34 cellular contexts compared by ENCODE assay signal in the genomic region with DNA sequence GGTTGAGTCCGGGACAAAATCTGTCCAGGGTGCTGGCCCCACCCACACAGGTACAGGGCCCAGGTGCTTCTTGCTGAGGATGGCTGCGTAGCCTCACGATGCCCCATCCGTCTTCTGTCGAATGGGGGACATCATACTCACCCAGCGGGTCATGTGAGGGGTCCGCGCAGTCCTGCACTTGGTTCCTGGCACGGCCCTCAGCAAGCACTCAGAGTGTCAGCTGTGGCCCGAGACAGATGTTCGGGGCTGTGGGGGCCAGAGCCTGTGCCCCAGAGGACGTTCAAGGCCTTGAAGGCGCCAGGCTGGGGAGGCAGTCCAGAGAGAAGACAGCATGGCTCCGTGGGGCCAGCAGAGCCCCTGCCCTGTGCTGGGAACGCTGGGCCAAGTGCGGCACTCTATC. TPM values are rescaled to one million over a fixed set of nuclear protein-coding genes. Genes with fewer than 3 reads are reported as not detected.
"Had no signal": no experiment of that assay in that cellular context is flagged by ENCODE, and none has a peak within 500 bp of the region (broad histone marks: within the 10 kb centered on the region; RNA-seq: fewer than 3 reads in every experiment).

No MANE protein-coding gene starts in this region.

- H2AFZ ChIP-seq: parathyroid adenoma had no signal

- H3K9me3 ChIP-seq: ovary, psoas muscle, spleen, stomach, thoracic aorta, thyroid gland, upper lobe of left lung, vagina had no signal

- H3K4me2 ChIP-seq: smooth muscle cell had no signal

- H3K4me1 ChIP-seq: parathyroid adenoma, psoas muscle had no signal

- H3K4me3 ChIP-seq: ovary, psoas muscle, skin epidermis, smooth muscle cell, spleen, stomach, thoracic aorta, thyroid gland, tibial nerve, upper lobe of left lung, vagina had no signal

- H3K27me3 ChIP-seq: ovary, vagina had no signal

- H3K36me3 ChIP-seq: ovary, stomach, thoracic aorta, thyroid gland, tibial nerve, upper lobe of left lung, vagina had no signal

- DNase-seq: naive thymus-derived CD8-positive, alpha-beta T cell; nephron progenitor cell; occipital lobe; ovary; posterior cingulate gyrus; spleen; stimulated activated CD4-positive, alpha-beta T cell treated with anti-CD3 and anti-CD28 coated beads, Interleukin-12 subunit alpha, Interleukin-12 subunit beta, amount 100 ng/mL, for 4 hours; stimulated activated CD4-positive, alpha-beta T cell treated with anti-CD3 and anti-CD28 coated beads, Interleukin-1b, Interleukin-23, amount 100 ng/mL, for 48 hours; stimulated activated CD4-positive, alpha-beta T cell treated with anti-CD3 and anti-CD28 coated beads, Interleukin-4, amount 100 ng/mL, for 1 hour; stimulated activated CD4-positive, alpha-beta T cell treated with anti-CD3 and anti-CD28 coated beads, Interleukin-4, amount 100 ng/mL, for 4 hours; stimulated activated CD8-positive, alpha-beta memory T cell treated with anti-CD3 and anti-CD28 coated beads, Interleukin-4, amount 100 ng/mL, for 48 hours; stimulated activated naive CD4-positive, alpha-beta T cell; stomach; thyroid gland; trophoblast cell; upper lobe of left lung had no signal

- ATAC-seq: naive thymus-derived CD8-positive, alpha-beta T cell; natural killer cell treated with Interleukin-12 subunit alpha and Interleukin-12 subunit beta and Interleukin-15 and Interleukin-18, amount 100 ng/mL, for 72 hours; psoas muscle; right cardiac atrium; sciatic nerve; stimulated activated memory B cell treated with anti-CD40 and anti-IgM and Interleukin-4, amounts not matched to agents 10 μg/mL and 1 μg/mL and 100 μg/mL, for 72 hours had no signal

- H3K9ac ChIP-seq: parathyroid adenoma had no signal

- H3K27ac ChIP-seq: ovary, parathyroid adenoma, psoas muscle, skin epidermis, spleen, stomach, thoracic aorta, thyroid gland, tibial nerve, upper lobe of left lung, vagina had no signal

- H3K79me2 ChIP-seq: parathyroid adenoma had no signal

- FAIRE-seq: urothelium cell line had no signal

RNA-seq across cellular contexts. Expression of gene NR5A1, which starts 27.8 kb away (rescaled TPM):
- total RNA-seq: naive thymus-derived CD8-positive, alpha-beta T cell; natural killer cell treated with Interleukin-12 subunit alpha and Interleukin-12 subunit beta and Interleukin-15 and Interleukin-18, amount 100 ng/mL, for 72 hours; osteoblast; renal cortical epithelial cell; right cardiac atrium; sciatic nerve; smooth muscle cell; stomach; subcutaneous adipose tissue; temporal lobe; thoracic aorta; tibial nerve; ureter had no signal
- polyA plus RNA-seq: naive thymus-derived CD8-positive, alpha-beta T cell; right cardiac atrium; smooth muscle cell had no signal

RNA-seq across cellular contexts. Expression of gene ADGRD2, which starts 29.1 kb away (rescaled TPM):
- total RNA-seq: naive thymus-derived CD8-positive, alpha-beta T cell; natural killer cell treated with Interleukin-12 subunit alpha and Interleukin-12 subunit beta and Interleukin-15 and Interleukin-18, amount 100 ng/mL, for 72 hours; occipital lobe; osteoblast; ovary; progenitor cell of endocrine pancreas; psoas muscle; renal cortical epithelial cell; sciatic nerve; smooth muscle cell; stomach; subcutaneous adipose tissue; thoracic aorta; thyroid gland; tibial nerve; upper lobe of left lung had no signal
- polyA plus RNA-seq: naive thymus-derived CD8-positive, alpha-beta T cell; ovary; psoas muscle; smooth muscle cell; stomach had no signal
